ENCODE assay signal across 14 cellular contexts in genomic region chr16:85313541-85314208, GRCh38.
DNase-seq lines count a peak whose midpoint lies in the region; TF ChIP-seq lines count a peak whose summit lies in the region.
"Had no signal": no experiment of that assay in that cellular context is flagged by ENCODE, and none has a peak within 500 bp of the region (broad histone marks: within the 10 kb centered on the region; RNA-seq: fewer than 3 reads in every experiment).

No MANE protein-coding gene starts in this region.

- H3K4me1 ChIP-seq in SJCRH30 (peaks cover 50% of the 10 kb centered on the region), hepatocyte (ENCODE audit: insufficient read depth) (peaks cover 39% of the 10 kb centered on the region), subcutaneous abdominal adipose tissue (ENCODE audit: control insufficient read depth in 5 of 5, insufficient read depth in 5 of 5, low read length in 5 of 5) (peaks cover 9 to 77% (median 49%) of the 10 kb centered on the region in 5 donors), HAP-1 (peaks cover 3% of the 10 kb centered on the region; the same call in 1 of the 2 replicates)

- peak overlapping the region; percentile 82 for H3K27ac ChIP-seq in SJCRH30
- peak overlapping the region; percentile 84 for H3K27ac ChIP-seq in hepatocyte
- H3K27ac ChIP-seq in subcutaneous abdominal adipose tissue (ENCODE audit: low read depth, low read length), result peak overlapping the region; percentile 41
- H3K27ac ChIP-seq: 22Rv1 had no signal

- no peak for TF ChIP-seq CTCF in hepatocyte (IDR thresholded peaks at IDR 0.05; ENCODE audit: poor library complexity)

- WGBS in hepatocyte (ENCODE audit: low lambda C conversion rate, missing lambda C conversion rate), result 59% methylated on average over 8 of the region's 9 CpGs

- H3K4me2 ChIP-seq in hepatocyte, result peak overlapping the region; percentile 58

- H3K4me3 ChIP-seq in SJCRH30 (peak overlapping the region; percentile 39), hepatocyte (no peak overlapping the region), subcutaneous abdominal adipose tissue (ENCODE audit: low read depth in 1 of 5, low read length in 5 of 5) (no peak overlapping the region), HAP-1 (no peak overlapping the region)

- H3K9me3 ChIP-seq in SJCRH30 (replicated peaks) (no peaks in the 10 kb centered on the region), hepatocyte (ENCODE audit: low read depth) (no peaks in the 10 kb centered on the region), subcutaneous abdominal adipose tissue (ENCODE audit: control insufficient read depth in 5 of 5, low read length in 5 of 5) (no peaks in the 10 kb centered on the region), HAP-1 (no peaks in the 10 kb centered on the region)

- peak overlapping the region in 3 of 5 donors; percentile 31 to 63 (median 44) for H3K9ac ChIP-seq in subcutaneous abdominal adipose tissue (ENCODE audit: low read length in 5 of 5)

- in situ Hi-C loops in HAP-1 (cut with MboI; ENCODE audit: low sequenced_read_pairs), result no loop called here

- H3K36me3 ChIP-seq in SJCRH30, result no peaks in the 10 kb centered on the region
- H3K36me3 ChIP-seq in hepatocyte (replicated peaks; ENCODE audit: insufficient read depth, low read depth), result no peaks in the 10 kb centered on the region
- H3K36me3 ChIP-seq in subcutaneous abdominal adipose tissue (ENCODE audit: control insufficient read depth in 5 of 5, insufficient read depth in 5 of 5, low read length in 5 of 5), result no peaks in the 10 kb centered on the region
- no peaks in the 10 kb centered on the region for H3K36me3 ChIP-seq in HAP-1 (replicated peaks)

- H3K27me3 ChIP-seq in SJCRH30 (no peaks in the 10 kb centered on the region), hepatocyte (no peaks in the 10 kb centered on the region), subcutaneous abdominal adipose tissue (ENCODE audit: control insufficient read depth in 5 of 5, insufficient read depth in 4 of 5, low read length in 5 of 5) (no peaks in the 10 kb centered on the region), HAP-1 (ENCODE audit: low read depth) (no peaks in the 10 kb centered on the region)

- peak; percentile 69 for DNase-seq in DMS 273 (lab: John Stamatoyannopoulos, UW; ENCODE audit: unreplicated experiment)
- no peak for DNase-seq in DMS 273 treated with DMSO at 0.1 percent for 48 hours (lab: John Stamatoyannopoulos, UW)
- peak; percentile 85 to 86 for DNase-seq in SJCRH30
- DNase-seq in hepatocyte (ENCODE audit: low spot score), result no peak
- no peak for DNase-seq in RPMI8226
- no peak for DNase-seq in HAP-1 (ENCODE audit: low spot score in 2 of 2)
- DNase-seq in SW480 (ENCODE audit: low spot score), result no peak
- DNase-seq: activated CD8-positive, alpha-beta T cell treated with anti-CD3 and anti-CD28 coated beads, Interleukin-2, amount 10 ng/mL, durations not matched to agents 7 days and 5 days; activated naive CD8-positive, alpha-beta T cell treated with anti-CD3 and anti-CD28 coated beads, Interleukin-2, amount 50 U/mL, for 24 hours; islet precursor cell; NCI-H2107; SW 1271 had no signal

- H3K9me2 ChIP-seq in hepatocyte (replicated peaks; ENCODE audit: insufficient read depth), result no peaks in the 10 kb centered on the region

- H3K79me2 ChIP-seq in hepatocyte, result peaks cover 3% of the 10 kb centered on the region

- no peak overlapping the region for H2AFZ ChIP-seq in hepatocyte

- H4K20me1 ChIP-seq in hepatocyte (ENCODE audit: insufficient read depth, poor library complexity, severe bottlenecking), result peaks cover 3% of the 10 kb centered on the region

Comparison
In these comparisons a context has a peak if more than half of its experiments do, and no peak if none do; other contexts are left out.
1. DNase-seq: peak in DMS 273 (single experiment) and SJCRH30 (2 of 2); none in DMS 273 treated with DMSO at 0.1 percent for 48 hours (single experiment), hepatocyte (single experiment), RPMI8226 (single experiment), HAP-1 (0 of 2) and SW480 (single experiment).
2. Peak in every context shown above with its lines, with median percentiles within 50 percentile points of each other: H3K27ac ChIP-seq.